17 cellular contexts compared by ENCODE assay signal in genomic region chr2:27587025-27587424, GRCh38. TPM values are rescaled to one million over a fixed set of nuclear protein-coding genes. Genes with fewer than 3 reads are reported as not detected.
DNase-seq lines count a peak whose midpoint lies in the region; ATAC-seq and TF ChIP-seq lines count a peak whose summit lies in the region.
"Had no signal": no experiment of that assay in that cellular context is flagged by ENCODE, and none has a peak within 500 bp of the region (broad histone marks: within the 10 kb centered on the region; RNA-seq: fewer than 3 reads in every experiment).

No MANE protein-coding gene starts in this region.

- ATAC-seq in activated T-helper 17 cell treated with anti-CD3 and anti-CD28 coated beads, Interleukin-2, amount 50 U/mL, for 72 hours (replicated peaks), result peak; percentile 62
- no peak for ATAC-seq in natural killer cell treated with Interleukin-12 subunit alpha and Interleukin-12 subunit beta and Interleukin-15 and Interleukin-18, amount 100 ng/mL, for 72 hours

- H3K4me3 ChIP-seq in GM12865 (ENCODE audit: low read depth, low read length), result no peak overlapping the region
- H3K4me3 ChIP-seq: cardiac muscle cell, hepatocyte, Peyer's patch, testis had no signal

- peak overlapping the region; percentile 82 for H3K27ac Mint-ChIP-seq in activated T-cell treated with anti-CD3 and anti-CD28 coated beads, Interleukin-2, amount 50 U/mL, for 24 hours
- H3K27ac Mint-ChIP-seq in activated T-helper 17 cell treated with anti-CD3 and anti-CD28 coated beads, Interleukin-2, amount 50 U/mL, for 72 hours, result peak overlapping the region; percentile 96
- no peak overlapping the region for H3K27ac Mint-ChIP-seq in natural killer cell treated with Interleukin-12 subunit alpha and Interleukin-12 subunit beta and Interleukin-15 and Interleukin-18, amount 100 ng/mL, for 72 hours
- H3K27ac Mint-ChIP-seq: activated B cell treated with CpG ODN at 0.5 μM for 24 hours had no signal

- peaks cover 14% of the 10 kb centered on the region for H3K9me3 Mint-ChIP-seq in activated T-cell treated with anti-CD3 and anti-CD28 coated beads, Interleukin-2, amount 50 U/mL, for 24 hours
- H3K9me3 Mint-ChIP-seq in activated T-helper 17 cell treated with anti-CD3 and anti-CD28 coated beads, Interleukin-2, amount 50 U/mL, for 72 hours, result peaks cover 5% of the 10 kb centered on the region
- H3K9me3 Mint-ChIP-seq in natural killer cell treated with Interleukin-12 subunit alpha and Interleukin-12 subunit beta and Interleukin-15 and Interleukin-18, amount 100 ng/mL, for 72 hours, result peaks cover 5% of the 10 kb centered on the region

- H3K4me3 Mint-ChIP-seq in activated T-cell treated with anti-CD3 and anti-CD28 coated beads, Interleukin-2, amount 50 U/mL, for 24 hours, result peak overlapping the region; percentile 42
- peak overlapping the region; percentile 95 for H3K4me3 Mint-ChIP-seq in activated T-helper 17 cell treated with anti-CD3 and anti-CD28 coated beads, Interleukin-2, amount 50 U/mL, for 72 hours
- peak overlapping the region; percentile 1 for H3K4me3 Mint-ChIP-seq in natural killer cell treated with Interleukin-12 subunit alpha and Interleukin-12 subunit beta and Interleukin-15 and Interleukin-18, amount 100 ng/mL, for 72 hours

- DNase-seq in activated T-cell treated with anti-CD3 and anti-CD28 coated beads, Interleukin-2, amount 50 U/mL, for 24 hours, result no peak
- DNase-seq in activated T-cell treated with anti-CD3 and anti-CD28 coated beads, Interleukin-2, amount 50 U/mL, for 1 hour, result no peak
- DNase-seq in GM12865 (ENCODE audit: low read depth) (peak; percentile 10), midbrain (lab: John Stamatoyannopoulos, UW) (no peak), COLO829 (ENCODE audit: low spot score) (no peak), glomerular visceral epithelial cell (ENCODE audit: extremely low spot score) (no peak)
- no peak for DNase-seq in natural killer cell treated with Interleukin-12 subunit alpha and Interleukin-12 subunit beta and Interleukin-15 and Interleukin-18, amount 100 ng/mL, for 72 hours (ENCODE audit: low spot score)
- DNase-seq: ACHN, activated B cell treated with CpG ODN at 0.5 μM for 24 hours, dermis blood vessel endothelial cell, NCI-H2081 treated with DMSO at 0.1 percent for 48 hours, Peyer's patch, small intestine, testis had no signal

- no peak for TF ChIP-seq CTCF in GM12865 (IDR thresholded peaks at IDR 0.05; ENCODE audit: insufficient read depth, low read depth, low read length, missing control alignments)

- H3K36me3 Mint-ChIP-seq in activated T-cell treated with anti-CD3 and anti-CD28 coated beads, Interleukin-2, amount 50 U/mL, for 24 hours (ENCODE audit: low read depth), result peaks cover 78% of the 10 kb centered on the region
- H3K36me3 Mint-ChIP-seq in activated T-helper 17 cell treated with anti-CD3 and anti-CD28 coated beads, Interleukin-2, amount 50 U/mL, for 72 hours (ENCODE audit: low read depth), result peaks cover 77% of the 10 kb centered on the region
- H3K36me3 Mint-ChIP-seq in natural killer cell treated with Interleukin-12 subunit alpha and Interleukin-12 subunit beta and Interleukin-15 and Interleukin-18, amount 100 ng/mL, for 72 hours, result peaks cover 26% of the 10 kb centered on the region

- peaks cover 68% of the 10 kb centered on the region for H3K4me1 Mint-ChIP-seq in activated T-cell treated with anti-CD3 and anti-CD28 coated beads, Interleukin-2, amount 50 U/mL, for 24 hours (ENCODE audit: low read depth)
- H3K4me1 Mint-ChIP-seq in activated T-helper 17 cell treated with anti-CD3 and anti-CD28 coated beads, Interleukin-2, amount 50 U/mL, for 72 hours, result peaks cover 40% of the 10 kb centered on the region
- H3K4me1 Mint-ChIP-seq in natural killer cell treated with Interleukin-12 subunit alpha and Interleukin-12 subunit beta and Interleukin-15 and Interleukin-18, amount 100 ng/mL, for 72 hours (ENCODE audit: low read depth in 2 of 2), result peaks cover 53 to 63% of the 10 kb centered on the region in 2 donors

- H3K27me3 Mint-ChIP-seq in activated T-cell treated with anti-CD3 and anti-CD28 coated beads, Interleukin-2, amount 50 U/mL, for 24 hours, result no peaks in the 10 kb centered on the region
- no peaks in the 10 kb centered on the region for H3K27me3 Mint-ChIP-seq in activated T-helper 17 cell treated with anti-CD3 and anti-CD28 coated beads, Interleukin-2, amount 50 U/mL, for 72 hours
- no peaks in the 10 kb centered on the region for H3K27me3 Mint-ChIP-seq in natural killer cell treated with Interleukin-12 subunit alpha and Interleukin-12 subunit beta and Interleukin-15 and Interleukin-18, amount 100 ng/mL, for 72 hours
- H3K27me3 Mint-ChIP-seq: activated B cell treated with CpG ODN at 0.5 μM for 24 hours had no signal

RNA-seq across cellular contexts. Expression of gene ZNF512, which starts 4.2 kb away (rescaled TPM):
- 10 to 100 TPM; 27.2 to 39.5 TPM for total RNA-seq in activated T-helper 17 cell treated with anti-CD3 and anti-CD28 coated beads, Interleukin-2, amount 50 U/mL, for 72 hours
- total RNA-seq in natural killer cell treated with Interleukin-12 subunit alpha and Interleukin-12 subunit beta and Interleukin-15 and Interleukin-18, amount 100 ng/mL, for 72 hours, result 10 to 100 TPM; 10.1 to 24.0 TPM

RNA-seq across cellular contexts. Expression of gene CCDC121, which starts 41.8 kb away (rescaled TPM):
- total RNA-seq in activated T-helper 17 cell treated with anti-CD3 and anti-CD28 coated beads, Interleukin-2, amount 50 U/mL, for 72 hours, result under 1 TPM; 0.26 to 0.45 TPM
- under 1 TPM in 1 of 2 donors, not detected in 1; 0.36 TPM for total RNA-seq in natural killer cell treated with Interleukin-12 subunit alpha and Interleukin-12 subunit beta and Interleukin-15 and Interleukin-18, amount 100 ng/mL, for 72 hours

RNA-seq across cellular contexts. Expression of gene GPN1, which starts 41.8 kb away (rescaled TPM):
- 10 to 100 TPM; 38.5 to 55.4 TPM for total RNA-seq in activated T-helper 17 cell treated with anti-CD3 and anti-CD28 coated beads, Interleukin-2, amount 50 U/mL, for 72 hours
- 10 to 100 TPM; 32.7 to 36.9 TPM for total RNA-seq in natural killer cell treated with Interleukin-12 subunit alpha and Interleukin-12 subunit beta and Interleukin-15 and Interleukin-18, amount 100 ng/mL, for 72 hours

Comparison
In these comparisons a context has a peak if more than half of its experiments do, and no peak if none do; other contexts are left out.
1. H3K27ac Mint-ChIP-seq: peak in activated T-cell treated with anti-CD3 and anti-CD28 coated beads, Interleukin-2, amount 50 U/mL, for 24 hours (single experiment) and activated T-helper 17 cell treated with anti-CD3 and anti-CD28 coated beads, Interleukin-2, amount 50 U/mL, for 72 hours (single experiment); none in natural killer cell treated with Interleukin-12 subunit alpha and Interleukin-12 subunit beta and Interleukin-15 and Interleukin-18, amount 100 ng/mL, for 72 hours (0 of 2).
2. H3K4me3 Mint-ChIP-seq: peak in every context shown above with its lines; median percentile 95 in activated T-helper 17 cell treated with anti-CD3 and anti-CD28 coated beads, Interleukin-2, amount 50 U/mL, for 72 hours; 42 in activated T-cell treated with anti-CD3 and anti-CD28 coated beads, Interleukin-2, amount 50 U/mL, for 24 hours; 1 in natural killer cell treated with Interleukin-12 subunit alpha and Interleukin-12 subunit beta and Interleukin-15 and Interleukin-18, amount 100 ng/mL, for 72 hours.